ENCODE assay signal across 18 cellular contexts in the genomic region with DNA sequence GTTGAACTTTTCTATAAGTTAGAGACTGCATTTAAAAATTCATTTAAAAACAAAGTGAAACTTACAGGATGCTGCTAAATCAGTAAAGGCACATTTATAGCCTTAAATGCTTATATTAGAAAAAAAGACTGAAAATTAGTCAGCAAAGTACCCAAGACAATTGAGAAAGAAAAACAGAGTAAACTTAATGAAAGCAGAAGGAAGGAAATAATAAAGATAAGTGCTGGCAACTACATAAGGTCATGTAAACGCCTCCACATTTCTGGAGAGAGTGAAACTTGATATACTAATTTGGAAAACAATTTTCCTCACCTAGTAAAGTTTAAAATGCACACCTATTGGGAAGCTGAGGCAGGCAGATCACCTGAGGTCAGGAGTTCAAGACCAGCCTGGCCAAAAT. TPM values are rescaled to one million over a fixed set of nuclear protein-coding genes. Genes with fewer than 3 reads are reported as not detected.
"Had no signal": no experiment of that assay in that cellular context is flagged by ENCODE, and none has a peak within 500 bp of the region (broad histone marks: within the 10 kb centered on the region; RNA-seq: fewer than 3 reads in every experiment).

No MANE protein-coding gene starts in this region.

- H3K4me1 Mint-ChIP-seq: activated CD8-positive, alpha-beta memory T cell treated with anti-CD3 and anti-CD28 coated beads, Interleukin-2, amount 10 ng/mL, durations not matched to agents 7 days and 5 days; memory B cell had no signal

- DNase-seq: activated CD4-positive, alpha-beta T cell treated with anti-CD3 and anti-CD28 coated beads, Interleukin-2, amount 50 U/mL, for 48 hours; activated CD4-positive, CD25-positive, alpha-beta regulatory T cell treated with anti-CD3 and anti-CD28 coated beads, Interleukin-2, amount 50 U/mL, for 72 hours; activated CD8-positive, alpha-beta memory T cell treated with anti-CD3 and anti-CD28 coated beads, Interleukin-2, amount 10 ng/mL, durations not matched to agents 7 days and 5 days; activated effector memory CD4-positive, alpha-beta T cell treated with anti-CD3 and anti-CD28 coated beads, Interleukin-2, amount 50 U/mL, for 16 hours; activated T-cell treated with anti-CD3 and anti-CD28 coated beads, Interleukin-2, amount 50 U/mL, for 4 hours; cortex of kidney; effector memory CD4-positive, alpha-beta T cell; head of caudate nucleus; ovary; stimulated activated CD4-positive, alpha-beta T cell treated with anti-CD3 and anti-CD28 coated beads, Interleukin-15, amount 100 ng/mL, for 24 hours; stimulated activated CD4-positive, alpha-beta T cell treated with anti-CD3 and anti-CD28 coated beads, Interleukin-4, amount 100 ng/mL, for 24 hours; T-helper 9 cell had no signal

- ATAC-seq: activated CD8-positive, alpha-beta memory T cell treated with anti-CD3 and anti-CD28 coated beads, Interleukin-2, amount 10 ng/mL, durations not matched to agents 7 days and 5 days; activated T-cell treated with anti-CD3 and anti-CD28 coated beads, Interleukin-2, amount 50 U/mL, for 4 hours had no signal

- H3K27me3 ChIP-seq: ovary had no signal

- H3K9me3 Mint-ChIP-seq: activated T-cell treated with anti-CD3 and anti-CD28 coated beads, Interleukin-2, amount 50 U/mL, for 4 hours; memory B cell; stimulated activated naive CD8-positive, alpha-beta T cell treated with anti-CD3 and anti-CD28 coated beads, Interleukin-15, Interleukin-2, amounts not matched to agents 100 ng/mL and 50 ng/mL, for 24 hours had no signal

- H3K4me1 ChIP-seq: foreskin keratinocyte had no signal

- H3K9me3 ChIP-seq: ovary had no signal

- H3K27ac Mint-ChIP-seq: activated CD8-positive, alpha-beta memory T cell treated with anti-CD3 and anti-CD28 coated beads, Interleukin-2, amount 10 ng/mL, durations not matched to agents 7 days and 5 days; activated naive CD8-positive, alpha-beta T cell; memory B cell; stimulated activated naive CD8-positive, alpha-beta T cell treated with anti-CD3 and anti-CD28 coated beads, Interleukin-15, Interleukin-2, amounts not matched to agents 100 ng/mL and 50 ng/mL, for 24 hours had no signal

- H3K4me3 Mint-ChIP-seq: activated CD8-positive, alpha-beta memory T cell treated with anti-CD3 and anti-CD28 coated beads, Interleukin-2, amount 10 ng/mL, durations not matched to agents 7 days and 5 days; activated naive CD8-positive, alpha-beta T cell; activated T-cell treated with anti-CD3 and anti-CD28 coated beads, Interleukin-2, amount 50 U/mL, for 4 hours; memory B cell; stimulated activated naive CD8-positive, alpha-beta T cell treated with anti-CD3 and anti-CD28 coated beads, Interleukin-15, Interleukin-2, amounts not matched to agents 100 ng/mL and 50 ng/mL, for 24 hours had no signal

- H3K36me3 Mint-ChIP-seq: activated CD8-positive, alpha-beta memory T cell treated with anti-CD3 and anti-CD28 coated beads, Interleukin-2, amount 10 ng/mL, durations not matched to agents 7 days and 5 days; memory B cell had no signal

- H3K4me3 ChIP-seq: ovary had no signal

- H3K36me3 ChIP-seq: ovary had no signal

- H3K27ac ChIP-seq: epithelial cell of prostate, foreskin keratinocyte, ovary had no signal

RNA-seq across cellular contexts. Expression of a gene that starts 58.2 kb away (rescaled TPM):
- total RNA-seq: activated CD8-positive, alpha-beta memory T cell treated with anti-CD3 and anti-CD28 coated beads, Interleukin-2, amount 10 ng/mL, durations not matched to agents 7 days and 5 days; activated T-cell treated with anti-CD3 and anti-CD28 coated beads, Interleukin-2, amount 50 U/mL, for 4 hours; foreskin keratinocyte had no signal
- polyA plus RNA-seq: neural cell had no signal
